ENCODE assay signal across 21 cellular contexts in the genomic region with DNA sequence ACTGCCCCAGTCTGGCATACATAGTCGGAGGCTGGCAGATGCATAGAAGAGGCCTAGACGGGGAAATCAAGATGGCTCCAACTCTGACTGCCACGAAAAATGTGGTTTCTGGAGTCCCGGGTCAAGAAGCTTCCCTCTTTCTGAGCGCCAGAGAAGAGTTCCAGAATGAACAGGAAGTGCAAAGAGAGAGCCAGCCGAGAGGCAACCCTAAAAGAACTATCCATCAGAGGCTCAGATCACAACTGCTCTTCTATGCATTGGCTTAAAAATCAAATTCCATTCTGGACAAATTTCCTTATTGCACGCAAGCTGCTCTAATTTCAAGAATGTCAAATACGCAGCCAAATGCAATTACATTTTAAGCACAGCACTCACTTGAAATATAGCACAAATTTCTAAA. TPM values are rescaled to one million over a fixed set of nuclear protein-coding genes. Genes with fewer than 3 reads are reported as not detected.
"Had no signal": no experiment of that assay in that cellular context is flagged by ENCODE, and none has a peak within 500 bp of the region (broad histone marks: within the 10 kb centered on the region; RNA-seq: fewer than 3 reads in every experiment).

No MANE protein-coding gene starts in this region.

- DNase-seq: activated B cell treated with CpG ODN at 0.5 μM for 24 hours; activated CD4-positive, alpha-beta T cell treated with anti-CD3 and anti-CD28 coated beads for 48 hours; activated CD8-positive, alpha-beta memory T cell treated with anti-CD3 and anti-CD28 coated beads, Interleukin-2, amount 50 U/mL, for 4 hours; activated CD8-positive, alpha-beta T cell treated with anti-CD3 and anti-CD28 coated beads for 36 hours; activated gamma-delta T cell; activated T-cell treated with anti-CD3 and anti-CD28 coated beads, Interleukin-2, amount 50 U/mL, for 48 hours; cerebellar nuclear complex; effector CD8-positive, alpha-beta T cell; islet precursor cell; natural killer cell; stimulated activated CD4-positive, alpha-beta T cell treated with anti-CD3 and anti-CD28 coated beads, Interleukin-4, amount 100 ng/mL, for 24 hours; substantia nigra; T-helper 17 cell; transverse colon had no signal

- H3K9me3 ChIP-seq: transverse colon, vagina had no signal

- ATAC-seq: activated CD8-positive, alpha-beta T cell treated with anti-CD3 and anti-CD28 coated beads for 36 hours; left lobe of liver; natural killer cell; T-helper 17 cell had no signal

- H3K36me3 ChIP-seq: brain microvascular endothelial cell, transverse colon, vagina had no signal

- H3K27me3 ChIP-seq: brain microvascular endothelial cell, hepatocyte, transverse colon, vagina had no signal

- H3K4me2 ChIP-seq: hepatocyte had no signal

- H3K4me1 ChIP-seq: transverse colon, vagina had no signal

- H3K79me2 ChIP-seq: hepatocyte had no signal

- H3K27ac ChIP-seq: brain microvascular endothelial cell, hepatocyte, transverse colon, vagina had no signal

- H2AFZ ChIP-seq: hepatocyte had no signal

- H3K4me3 ChIP-seq: hepatocyte, transverse colon, vagina had no signal

RNA-seq across cellular contexts. Expression of a gene that starts 26.0 kb away (rescaled TPM):
- total RNA-seq: activated B cell treated with CpG ODN at 0.5 μM for 24 hours; activated CD8-positive, alpha-beta T cell treated with anti-CD3 and anti-CD28 coated beads for 36 hours; hepatocyte; left lobe of liver; mucosa of gallbladder; natural killer cell; posterior vena cava; T-helper 17 cell; transverse colon; vagina had no signal
- polyA plus RNA-seq: hepatocyte, small intestine had no signal

RNA-seq across cellular contexts. Expression of a gene that starts 38.5 kb away (rescaled TPM):
- total RNA-seq: activated B cell treated with CpG ODN at 0.5 μM for 24 hours; activated CD8-positive, alpha-beta T cell treated with anti-CD3 and anti-CD28 coated beads for 36 hours; hepatocyte; left lobe of liver; mucosa of gallbladder; natural killer cell; posterior vena cava; T-helper 17 cell; transverse colon; vagina had no signal
- polyA plus RNA-seq: hepatocyte, small intestine had no signal
